In the genomic region with DNA sequence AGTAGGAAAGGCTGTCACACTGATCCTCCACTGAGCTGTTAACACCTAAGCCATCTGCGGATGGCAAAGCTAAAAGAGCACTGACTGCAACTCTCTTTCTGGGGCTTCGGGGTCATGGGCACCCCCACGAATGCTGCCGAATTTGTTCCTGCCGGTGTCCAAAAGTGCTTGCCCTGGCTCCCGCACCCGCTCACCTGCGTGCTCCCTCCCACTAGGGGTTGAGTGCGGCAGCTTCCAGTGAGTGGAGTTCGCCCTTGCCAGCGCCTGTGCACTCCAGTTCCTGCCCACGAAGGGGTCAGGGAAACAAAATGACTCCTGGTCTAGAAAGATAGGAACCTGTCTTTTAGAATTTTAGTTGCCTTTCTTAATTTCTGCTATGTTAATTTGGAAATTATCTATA, we compare ENCODE assay signal across 1 cellular context.
TF ChIP-seq lines count a peak whose summit lies in the region.

No MANE protein-coding gene starts in this region.

TF ChIP-seq in GM23338, 12 proteins besides CTCF, POLR2A, EP300 and RAD21 (continued from another document):
- no peak for TF ChIP-seq ZNF462 (CRISPR knock-in tag; IDR thresholded peaks at IDR 0.05)
